ENCODE assay signal across 21 cellular contexts in genomic region chr9:124134526-124134925, GRCh38.
"Had no signal": no experiment of that assay in that cellular context is flagged by ENCODE, and none has a peak within 500 bp of the region (broad histone marks: within the 10 kb centered on the region; RNA-seq: fewer than 3 reads in every experiment).

No MANE protein-coding gene starts in this region.

- H3K27ac Mint-ChIP-seq: T-helper 1 cell treated with Interleukin-12 subunit alpha and Interleukin-12 subunit beta and Interleukin-4 antibody, amounts not matched to agents 30 μg/mL and 1 μg/mL, for 36 hours had no signal

- H3K4me3 ChIP-seq: breast epithelium, gastroesophageal sphincter, hepatocyte, mucosa of descending colon, right lobe of liver, upper lobe of left lung, vagina had no signal

- H3K79me2 ChIP-seq: hepatocyte had no signal

- H3K27me3 ChIP-seq: breast epithelium, hepatocyte, right lobe of liver, upper lobe of left lung, vagina had no signal

- H3K4me1 ChIP-seq: breast epithelium, gastroesophageal sphincter, right lobe of liver, upper lobe of left lung, vagina had no signal

- H3K27ac ChIP-seq: breast epithelium, gastroesophageal sphincter, hepatocyte, right lobe of liver, upper lobe of left lung, vagina, VCaP had no signal

- H2AFZ ChIP-seq: hepatocyte had no signal

- H3K4me2 ChIP-seq: hepatocyte had no signal

- H3K9me3 Mint-ChIP-seq: natural killer cell treated with Interleukin-12 subunit alpha and Interleukin-12 subunit beta and Interleukin-15 and Interleukin-18, amount 100 ng/mL, for 72 hours; stimulated activated naive CD8-positive, alpha-beta T cell treated with anti-CD3 and anti-CD28 coated beads, Interleukin-15, amount 100 ng/mL, for 72 hours; T-helper 1 cell treated with Interleukin-12 subunit alpha and Interleukin-12 subunit beta and Interleukin-4 antibody, amounts not matched to agents 30 μg/mL and 1 μg/mL, for 36 hours had no signal

- H3K36me3 Mint-ChIP-seq: natural killer cell treated with Interleukin-12 subunit alpha and Interleukin-12 subunit beta and Interleukin-15 and Interleukin-18, amount 100 ng/mL, for 72 hours had no signal

- H3K4me1 Mint-ChIP-seq: stimulated activated naive CD8-positive, alpha-beta T cell treated with anti-CD3 and anti-CD28 coated beads, Interleukin-15, amount 100 ng/mL, for 72 hours had no signal

- ATAC-seq: gastroesophageal sphincter; natural killer cell treated with Interleukin-12 subunit alpha and Interleukin-12 subunit beta and Interleukin-15 and Interleukin-18, amount 100 ng/mL, for 72 hours; stimulated activated naive CD8-positive, alpha-beta T cell treated with anti-CD3 and anti-CD28 coated beads, Interleukin-15, amount 100 ng/mL, for 72 hours had no signal

- H3K9me3 ChIP-seq: breast epithelium, gastroesophageal sphincter, mucosa of descending colon, right lobe of liver, upper lobe of left lung, vagina had no signal

- H3K36me3 ChIP-seq: breast epithelium, gastroesophageal sphincter, right lobe of liver, upper lobe of left lung, vagina had no signal

- H3K4me3 Mint-ChIP-seq: natural killer cell treated with Interleukin-12 subunit alpha and Interleukin-12 subunit beta and Interleukin-15 and Interleukin-18, amount 100 ng/mL, for 72 hours; stimulated activated naive CD8-positive, alpha-beta T cell treated with anti-CD3 and anti-CD28 coated beads, Interleukin-15, amount 100 ng/mL, for 72 hours; T-helper 1 cell treated with Interleukin-12 subunit alpha and Interleukin-12 subunit beta and Interleukin-4 antibody, amounts not matched to agents 30 μg/mL and 1 μg/mL, for 36 hours had no signal

- DNase-seq: activated CD4-positive, alpha-beta T cell treated with anti-CD3 and anti-CD28 coated beads for 4 hours; activated CD4-positive, alpha-beta T cell treated with anti-CD3 and anti-CD28 coated beads, Interleukin-2, amount 50 U/mL, for 4 hours; activated gamma-delta T cell; activated naive CD4-positive, alpha-beta T cell treated with anti-CD3 and anti-CD28 coated beads, Interleukin-2, amount 50 U/mL, for 16 hours; central memory CD4-positive, alpha-beta T cell; kidney; left colon; mucosa of descending colon; posterior cingulate gyrus; right lobe of liver; stimulated activated CD4-positive, alpha-beta T cell treated with anti-CD3 and anti-CD28 coated beads, Interleukin-4, amount 100 ng/mL, for 1 hour; stimulated activated naive CD8-positive, alpha-beta T cell treated with anti-CD3 and anti-CD28 coated beads, Interleukin-15, amount 100 ng/mL, for 72 hours; T-helper 9 cell; upper lobe of left lung had no signal
